In the genomic region with DNA sequence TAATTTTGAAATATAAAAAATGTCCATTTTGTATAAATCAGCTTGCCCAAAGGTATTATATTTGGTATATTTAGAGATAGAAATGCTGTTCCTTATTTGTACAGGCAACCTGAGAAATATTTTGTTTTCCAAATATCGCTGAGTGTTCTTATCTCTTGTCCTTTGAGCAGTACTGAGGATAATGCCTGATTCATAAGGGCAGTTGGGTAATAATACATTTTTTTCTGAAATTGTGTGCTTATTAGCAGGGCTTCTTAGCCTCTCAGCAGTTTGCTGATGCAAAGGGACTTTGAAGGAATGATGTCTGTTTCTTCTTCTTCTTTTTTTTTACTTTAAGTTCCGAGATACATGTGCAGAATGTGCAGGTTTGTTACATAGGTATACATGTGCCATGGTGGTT, we compare ENCODE assay signal across 25 cellular contexts.
A peak's percentile ranks its signal among the peaks of the same experiment; 100 is the strongest.
DNase-seq lines count a peak whose midpoint lies in the region; ATAC-seq and TF ChIP-seq lines count a peak whose summit lies in the region.
"Had no signal": no experiment of that assay in that cellular context is flagged by ENCODE, and none has a peak within 500 bp of the region (broad histone marks: within the 10 kb centered on the region; RNA-seq: fewer than 3 reads in every experiment).

No MANE protein-coding gene starts in this region.

- no peak overlapping the region for H3K14ac ChIP-seq in mesenchymal stem cell (ENCODE audit: low read length in 2 of 2)

- H2BK120ac ChIP-seq in mesenchymal stem cell (ENCODE audit: low read depth, low read length): no peak overlapping the region

- TF ChIP-seq POLR2A in vagina (IDR thresholded peaks at IDR 0.05) (no peak), right lobe of liver (IDR thresholded peaks at IDR 0.05) (no peak)

- H3K9ac ChIP-seq in adipocyte (ENCODE audit: low read length) (peak overlapping the region; percentile 66), mesenchymal stem cell (ENCODE audit: low read length) (peak overlapping the region; percentile 71)

- peak overlapping the region; percentile 72 for H3K4me3 ChIP-seq in adipocyte (ENCODE audit: low read length)
- no peak overlapping the region for H3K4me3 ChIP-seq in fibroblast of mammary gland (ENCODE audit: control insufficient read depth, low read depth, low read length)
- H3K4me3 ChIP-seq in mesenchymal stem cell (ENCODE audit: insufficient read depth in 1 of 2, low read depth in 1 of 2, low read length in 2 of 2): peak overlapping the region in 1 of 2 experiments; percentile 64
- H3K4me3 ChIP-seq in vagina: no peak overlapping the region
- no peak overlapping the region for H3K4me3 ChIP-seq in upper lobe of right lung
- H3K4me3 ChIP-seq in right lobe of liver: no peak overlapping the region
- H3K4me3 ChIP-seq: GM23338, SJSA1, tibial nerve had no signal

- H3K4me1 ChIP-seq in adipocyte (ENCODE audit: control insufficient read depth, insufficient read depth, low read length): peaks cover 76% of the 10 kb centered on the region
- H3K4me1 ChIP-seq in mesenchymal stem cell (ENCODE audit: control insufficient read depth, insufficient read depth, low read depth, low read length): peaks cover 2% of the 10 kb centered on the region
- peaks cover 51% of the 10 kb centered on the region for H3K4me1 ChIP-seq in vagina
- H3K4me1 ChIP-seq in upper lobe of right lung: peaks cover 5% of the 10 kb centered on the region
- no peaks in the 10 kb centered on the region for H3K4me1 ChIP-seq in right lobe of liver

- no peak overlapping the region for H2AFZ ChIP-seq in mesenchymal stem cell (ENCODE audit: low read depth, low read length)
- H2AFZ ChIP-seq: GM23338 had no signal

- H3K18ac ChIP-seq in mesenchymal stem cell (ENCODE audit: low read depth in 1 of 2, low read length in 2 of 2): no peak overlapping the region

- no peak overlapping the region for H4K91ac ChIP-seq in mesenchymal stem cell (ENCODE audit: low read length)

- H3K9me3 ChIP-seq in adipocyte (ENCODE audit: control insufficient read depth, low read length) (no peaks in the 10 kb centered on the region), mesenchymal stem cell (ENCODE audit: control insufficient read depth, low read length) (no peaks in the 10 kb centered on the region), vagina (no peaks in the 10 kb centered on the region), upper lobe of right lung (no peaks in the 10 kb centered on the region), right lobe of liver (no peaks in the 10 kb centered on the region)
- H3K9me3 ChIP-seq: SJSA1, tibial nerve had no signal

- no peak for ATAC-seq in upper lobe of right lung
- no peak for ATAC-seq in right lobe of liver
- ATAC-seq: activated CD8-positive, alpha-beta memory T cell treated with anti-CD3 and anti-CD28 coated beads, Interleukin-2, amount 10 ng/mL, durations not matched to agents 7 days and 5 days; GM23338 had no signal

- H2AK5ac ChIP-seq in mesenchymal stem cell (ENCODE audit: low read length, severe bottlenecking): no peak overlapping the region

- no peak for TF ChIP-seq CTCF in fibroblast of mammary gland (conservative IDR thresholded peaks at IDR 0.05; ENCODE audit: control insufficient read depth, insufficient read depth, low read depth, low read length)
- no peak for TF ChIP-seq CTCF in vagina (IDR thresholded peaks at IDR 0.05)
- TF ChIP-seq CTCF in upper lobe of right lung (IDR thresholded peaks at IDR 0.05): no peak
- TF ChIP-seq CTCF in right lobe of liver (IDR thresholded peaks at IDR 0.05): no peak

- intact Hi-C loops in vagina (cut with DNase I) (no loop called here), upper lobe of right lung (cut with DNase I) (no loop called here), right lobe of liver (cut with DNase I) (no loop called here)

- no peaks in the 10 kb centered on the region for H3K4me1 Mint-ChIP-seq in activated naive CD8-positive, alpha-beta T cell treated with anti-CD3 and anti-CD28 coated beads for 36 hours
- H3K4me1 Mint-ChIP-seq: activated CD4-positive, alpha-beta T cell treated with anti-CD3 and anti-CD28 coated beads, Interleukin-2, amount 10 ng/mL, durations not matched to agents 24 days and 14 days; activated CD8-positive, alpha-beta memory T cell treated with anti-CD3 and anti-CD28 coated beads, Interleukin-2, amount 10 ng/mL, durations not matched to agents 7 days and 5 days; activated naive CD4-positive, alpha-beta T cell treated with anti-CD3 and anti-CD28 coated beads, Interleukin-2, amount 50 U/mL, for 24 hours had no signal

- H3K4me3 Mint-ChIP-seq in activated naive CD8-positive, alpha-beta T cell treated with anti-CD3 and anti-CD28 coated beads for 36 hours: no peak overlapping the region
- H3K4me3 Mint-ChIP-seq: activated CD4-positive, alpha-beta T cell treated with anti-CD3 and anti-CD28 coated beads, Interleukin-2, amount 10 ng/mL, durations not matched to agents 24 days and 14 days; activated CD8-positive, alpha-beta memory T cell treated with anti-CD3 and anti-CD28 coated beads, Interleukin-2, amount 10 ng/mL, durations not matched to agents 7 days and 5 days; activated naive CD4-positive, alpha-beta T cell treated with anti-CD3 and anti-CD28 coated beads, Interleukin-2, amount 50 U/mL, for 24 hours; endodermal cell; GM23338; stimulated activated naive CD8-positive, alpha-beta T cell treated with anti-CD3 and anti-CD28 coated beads, Interleukin-15, Interleukin-2, amounts not matched to agents 100 ng/mL and 50 ng/mL, for 24 hours had no signal

- no peak overlapping the region for H3K23ac ChIP-seq in mesenchymal stem cell (ENCODE audit: low read length in 2 of 2)

- 85% methylated on average over 1 of the region's 2 CpGs for WGBS in mesenchymal stem cell
- WGBS in right lobe of liver (ENCODE audit: insufficient coverage, low coverage, low lambda C conversion rate, missing lambda C conversion rate): 89% methylated on average over 2 of the region's 2 CpGs

- H3K36me3 ChIP-seq in adipocyte (ENCODE audit: control insufficient read depth, insufficient read depth, low read length, severe bottlenecking): no peaks in the 10 kb centered on the region
- H3K36me3 ChIP-seq in mesenchymal stem cell (ENCODE audit: control insufficient read depth in 1 of 2, insufficient read depth in 2 of 2, low read depth in 1 of 2, low read length in 2 of 2): no peaks in the 10 kb centered on the region
- no peaks in the 10 kb centered on the region for H3K36me3 ChIP-seq in vagina
- no peaks in the 10 kb centered on the region for H3K36me3 ChIP-seq in upper lobe of right lung
- no peaks in the 10 kb centered on the region for H3K36me3 ChIP-seq in right lobe of liver
- H3K36me3 ChIP-seq: SJSA1, tibial nerve had no signal

- no peaks in the 10 kb centered on the region for H3K36me3 Mint-ChIP-seq in activated naive CD8-positive, alpha-beta T cell treated with anti-CD3 and anti-CD28 coated beads for 36 hours
- H3K36me3 Mint-ChIP-seq: activated CD8-positive, alpha-beta memory T cell treated with anti-CD3 and anti-CD28 coated beads, Interleukin-2, amount 10 ng/mL, durations not matched to agents 7 days and 5 days; activated naive CD4-positive, alpha-beta T cell treated with anti-CD3 and anti-CD28 coated beads, Interleukin-2, amount 50 U/mL, for 24 hours had no signal

- no peak overlapping the region for H4K8ac ChIP-seq in mesenchymal stem cell (ENCODE audit: low read length)

- DNase-seq in AG08395 (ENCODE audit: low spot score): peak; percentile 27
- peak; percentile 53 for DNase-seq in adipocyte (ENCODE audit: low read depth)
- peak; percentile 55 for DNase-seq in fibroblast of mammary gland (ENCODE audit: low read depth)
- peak; percentile 39 for DNase-seq in mesenchymal stem cell
- no peak for DNase-seq in vagina (ENCODE audit: extremely low spot score in 2 of 2)
- no peak for DNase-seq in upper lobe of right lung
- no peak for DNase-seq in right lobe of liver
- no peak for DNase-seq in activated naive CD8-positive, alpha-beta T cell treated with anti-CD3 and anti-CD28 coated beads for 36 hours
- DNase-seq: activated CD4-positive, alpha-beta T cell treated with anti-CD3 and anti-CD28 coated beads, Interleukin-2, amount 10 ng/mL, durations not matched to agents 24 days and 14 days; activated CD8-positive, alpha-beta memory T cell treated with anti-CD3 and anti-CD28 coated beads, Interleukin-2, amount 10 ng/mL, durations not matched to agents 7 days and 5 days; cortex of kidney; endodermal cell; foreskin fibroblast; hippocampal formation; Kasumi-1; NCI-H1048; NCI-H1930; stimulated activated CD4-positive, alpha-beta T cell treated with anti-CD3 and anti-CD28 coated beads, Interleukin-12 subunit alpha, Interleukin-12 subunit beta, amount 100 ng/mL, for 4 hours; stimulated activated CD4-positive, alpha-beta T cell treated with anti-CD3 and anti-CD28 coated beads, Interleukin-4, amount 100 ng/mL, for 4 hours; T-helper 2 cell had no signal

- H3K27ac ChIP-seq in mesenchymal stem cell (ENCODE audit: low read length, poor library complexity, severe bottlenecking) (no peak overlapping the region), vagina (no peak overlapping the region), upper lobe of right lung (no peak overlapping the region), right lobe of liver (no peak overlapping the region)
- H3K27ac ChIP-seq: SJSA1 had no signal

- H3K27ac Mint-ChIP-seq in activated naive CD8-positive, alpha-beta T cell treated with anti-CD3 and anti-CD28 coated beads for 36 hours: no peak overlapping the region
- H3K27ac Mint-ChIP-seq: activated CD4-positive, alpha-beta T cell treated with anti-CD3 and anti-CD28 coated beads, Interleukin-2, amount 10 ng/mL, durations not matched to agents 24 days and 14 days; activated CD8-positive, alpha-beta memory T cell treated with anti-CD3 and anti-CD28 coated beads, Interleukin-2, amount 10 ng/mL, durations not matched to agents 7 days and 5 days; activated naive CD4-positive, alpha-beta T cell treated with anti-CD3 and anti-CD28 coated beads, Interleukin-2, amount 50 U/mL, for 24 hours; endodermal cell; GM23338; stimulated activated naive CD8-positive, alpha-beta T cell treated with anti-CD3 and anti-CD28 coated beads, Interleukin-15, Interleukin-2, amounts not matched to agents 100 ng/mL and 50 ng/mL, for 24 hours had no signal

- no peak overlapping the region for H2BK12ac ChIP-seq in mesenchymal stem cell (ENCODE audit: low read length in 2 of 2)

- no peak overlapping the region for H3K4ac ChIP-seq in mesenchymal stem cell (ENCODE audit: low read depth in 1 of 2, low read length in 2 of 2)

- no peak overlapping the region for H2BK15ac ChIP-seq in mesenchymal stem cell (ENCODE audit: low read depth, poor library complexity, severe bottlenecking)

- no peaks in the 10 kb centered on the region for H3K9me3 Mint-ChIP-seq in activated naive CD8-positive, alpha-beta T cell treated with anti-CD3 and anti-CD28 coated beads for 36 hours
- H3K9me3 Mint-ChIP-seq: activated CD4-positive, alpha-beta T cell treated with anti-CD3 and anti-CD28 coated beads, Interleukin-2, amount 10 ng/mL, durations not matched to agents 24 days and 14 days; activated naive CD4-positive, alpha-beta T cell treated with anti-CD3 and anti-CD28 coated beads, Interleukin-2, amount 50 U/mL, for 24 hours; endodermal cell; GM23338; stimulated activated naive CD8-positive, alpha-beta T cell treated with anti-CD3 and anti-CD28 coated beads, Interleukin-15, Interleukin-2, amounts not matched to agents 100 ng/mL and 50 ng/mL, for 24 hours had no signal

- peaks cover 22% of the 10 kb centered on the region for H3K79me1 ChIP-seq in mesenchymal stem cell (replicated peaks; ENCODE audit: low read length, poor library complexity, severe bottlenecking)

- H3K4me2 ChIP-seq in mesenchymal stem cell (ENCODE audit: low read length, poor library complexity, severe bottlenecking): no peak overlapping the region
- H3K4me2 ChIP-seq: GM23338 had no signal

- H3K27me3 ChIP-seq in adipocyte (replicated peaks; ENCODE audit: control insufficient read depth, insufficient read depth, low read length) (no peaks in the 10 kb centered on the region), mesenchymal stem cell (ENCODE audit: control insufficient read depth in 1 of 2, insufficient read depth in 1 of 2, low read length in 2 of 2) (no peaks in the 10 kb centered on the region), vagina (no peaks in the 10 kb centered on the region), upper lobe of right lung (no peaks in the 10 kb centered on the region), right lobe of liver (no peaks in the 10 kb centered on the region)
- H3K27me3 ChIP-seq: SJSA1, tibial nerve had no signal

- no peak overlapping the region for H2BK5ac ChIP-seq in mesenchymal stem cell (ENCODE audit: low read depth, low read length, poor library complexity, severe bottlenecking)

- H3K27me3 Mint-ChIP-seq in activated naive CD8-positive, alpha-beta T cell treated with anti-CD3 and anti-CD28 coated beads for 36 hours: peaks cover 10% of the 10 kb centered on the region
- H3K27me3 Mint-ChIP-seq: activated CD4-positive, alpha-beta T cell treated with anti-CD3 and anti-CD28 coated beads, Interleukin-2, amount 10 ng/mL, durations not matched to agents 24 days and 14 days had no signal

Comparison
In these comparisons a context has a peak if more than half of its experiments do, and no peak if none do; other contexts are left out.
1. DNase-seq: peak in AG08395 (single experiment), adipocyte (single experiment), fibroblast of mammary gland (single experiment) and mesenchymal stem cell (single experiment); none in vagina (0 of 2), upper lobe of right lung (single experiment), right lobe of liver (0 of 3) and activated naive CD8-positive, alpha-beta T cell treated with anti-CD3 and anti-CD28 coated beads for 36 hours (single experiment).